ENCODE assay signal across 1 cellular context in the genomic region with DNA sequence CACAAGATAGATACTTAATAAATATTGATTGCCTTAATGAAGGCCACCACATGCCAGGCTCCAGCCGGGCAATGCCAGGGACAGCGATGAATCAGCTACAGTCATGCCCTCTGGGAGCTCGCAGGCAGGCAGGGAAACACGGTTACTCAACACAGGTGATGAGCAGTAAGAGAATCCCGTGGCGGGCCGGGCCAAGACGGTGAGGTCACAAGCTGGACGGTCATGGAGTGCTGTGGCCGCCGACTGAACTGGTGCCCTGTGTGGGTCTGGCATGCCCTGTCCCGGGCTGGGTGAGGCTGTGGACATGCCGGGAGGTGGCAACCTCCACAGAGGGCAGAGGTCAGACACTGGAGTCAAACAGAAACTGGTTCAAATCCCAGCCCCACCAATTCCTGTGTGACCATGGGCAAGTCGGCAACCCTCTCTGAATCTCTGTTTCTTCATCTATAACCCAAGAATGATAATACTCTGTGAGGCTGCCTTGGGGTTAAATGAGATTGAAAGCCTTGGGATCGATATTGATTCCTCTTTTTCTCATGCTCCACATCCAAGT.
TF ChIP-seq lines count a peak whose summit lies in the region.

No MANE protein-coding gene starts in this region.

TF ChIP-seq in HepG2, 621 proteins besides CTCF, POLR2A, EP300 and RAD21:
- no peak for TF ChIP-seq MNT (IDR thresholded peaks at IDR 0.05)
- no peak for TF ChIP-seq FOSL1 (CRISPR knock-in tag; IDR thresholded peaks at IDR 0.05; ENCODE audit: borderline replicate concordance)
- TF ChIP-seq ZNF768 (CRISPR knock-in tag; IDR thresholded peaks at IDR 0.05): peak; percentile 94
